ENCODE assay signal across 10 cellular contexts in genomic region chr2:68776124-68776523, GRCh38. TPM values are rescaled to one million over a fixed set of nuclear protein-coding genes. Genes with fewer than 3 reads are reported as not detected.
DNase-seq lines count a peak whose midpoint lies in the region; ATAC-seq and FAIRE-seq lines count a peak whose summit lies in the region.
"Had no signal": no experiment of that assay in that cellular context is flagged by ENCODE, and none has a peak within 500 bp of the region (broad histone marks: within the 10 kb centered on the region; RNA-seq: fewer than 3 reads in every experiment).

No MANE protein-coding gene starts in this region.

- FAIRE-seq in frontal cortex (lab: Jason Lieb, UNC): no peak

- no peaks in the 10 kb centered on the region for H3K9me3 ChIP-seq in BLaER1 treated with 17β-estradiol and CSF1 and Interleukin-3, amounts not matched to agents 10 nM and 100 nM (replicated peaks in 1 of 11)
- H3K9me3 ChIP-seq in mononuclear cell (ENCODE audit: low read depth, low read length): no peaks in the 10 kb centered on the region
- H3K9me3 ChIP-seq: adrenal gland had no signal

- DNase-seq in frontal cortex (ENCODE audit: low spot score in 2 of 2) (no peak), AG08396 (ENCODE audit: low spot score) (no peak)
- DNase-seq: adrenal gland, NCI-H187 treated with DMSO at 0.1 percent for 48 hours had no signal

- ATAC-seq in GM19351 (IDR thresholded peaks at IDR 0.05; ENCODE audit: unreplicated experiment) (peak; percentile 29), GM18907 (IDR thresholded peaks at IDR 0.05; ENCODE audit: unreplicated experiment) (no peak), GM18868 (IDR thresholded peaks at IDR 0.05; ENCODE audit: unreplicated experiment) (no peak)
- ATAC-seq in activated T-helper 17 cell treated with anti-CD3 and anti-CD28 coated beads, Interleukin-2, amount 50 U/mL, for 72 hours (replicated peaks): no peak

- peak overlapping the region; percentile 62 to 83 (median 77); a peak in 21 of 22 replicates for H3K9ac ChIP-seq in BLaER1 treated with 17β-estradiol and CSF1 and Interleukin-3, amounts not matched to agents 10 nM and 100 nM

- peaks cover 58 to 97% (median 88%) of the 10 kb centered on the region in 10 experiments for H3K4me1 ChIP-seq in BLaER1 treated with 17β-estradiol and CSF1 and Interleukin-3, amounts not matched to agents 10 nM and 100 nM
- peaks cover 86% of the 10 kb centered on the region for H3K4me1 ChIP-seq in mononuclear cell (ENCODE audit: insufficient read depth, low read length)

- H3K36me3 ChIP-seq in BLaER1 treated with 17β-estradiol and CSF1 and Interleukin-3, amounts not matched to agents 10 nM and 100 nM: peaks cover 43 to 75% (median 55%) of the 10 kb centered on the region in 11 experiments
- H3K36me3 ChIP-seq: adrenal gland had no signal

- no peaks in the 10 kb centered on the region for H3K27me3 ChIP-seq in BLaER1 treated with 17β-estradiol and CSF1 and Interleukin-3, amounts not matched to agents 10 nM and 100 nM
- no peaks in the 10 kb centered on the region for H3K27me3 ChIP-seq in mononuclear cell (ENCODE audit: insufficient read depth, low read length)
- H3K27me3 ChIP-seq: adrenal gland had no signal

- H3K4me1 Mint-ChIP-seq in activated T-helper 17 cell treated with anti-CD3 and anti-CD28 coated beads, Interleukin-2, amount 50 U/mL, for 72 hours: peaks cover 63% of the 10 kb centered on the region

- H3K4me3 Mint-ChIP-seq in activated T-helper 17 cell treated with anti-CD3 and anti-CD28 coated beads, Interleukin-2, amount 50 U/mL, for 72 hours: peak overlapping the region; percentile 88

- no peaks in the 10 kb centered on the region for H3K27me3 Mint-ChIP-seq in activated T-helper 17 cell treated with anti-CD3 and anti-CD28 coated beads, Interleukin-2, amount 50 U/mL, for 72 hours

- H3K4me2 ChIP-seq in BLaER1 treated with 17β-estradiol and CSF1 and Interleukin-3, amounts not matched to agents 10 nM and 100 nM: peak overlapping the region; percentile 85 to 99 (median 96)

- H4K20me1 ChIP-seq in BLaER1 treated with 17β-estradiol and CSF1 and Interleukin-3, amounts not matched to agents 10 nM and 100 nM: peaks cover 0 to 4% (median 0%) of the 10 kb centered on the region in 11 experiments; a peak in 2 of 22 replicates

- H3K9me3 Mint-ChIP-seq in activated T-helper 17 cell treated with anti-CD3 and anti-CD28 coated beads, Interleukin-2, amount 50 U/mL, for 72 hours: no peaks in the 10 kb centered on the region

- peak overlapping the region; percentile 68 to 97 (median 86) for H3K27ac ChIP-seq in BLaER1 treated with 17β-estradiol and CSF1 and Interleukin-3, amounts not matched to agents 10 nM and 100 nM

- peaks cover 58% of the 10 kb centered on the region for H3K36me3 Mint-ChIP-seq in activated T-helper 17 cell treated with anti-CD3 and anti-CD28 coated beads, Interleukin-2, amount 50 U/mL, for 72 hours (ENCODE audit: low read depth)

- peak overlapping the region; percentile 30 to 68 (median 58); a peak in 18 of 20 replicates for H3K4me3 ChIP-seq in BLaER1 treated with 17β-estradiol and CSF1 and Interleukin-3, amounts not matched to agents 10 nM and 100 nM
- peak overlapping the region; percentile 61 for H3K4me3 ChIP-seq in mononuclear cell (ENCODE audit: low read length)

- peak overlapping the region; percentile 82 for H3K27ac Mint-ChIP-seq in activated T-helper 17 cell treated with anti-CD3 and anti-CD28 coated beads, Interleukin-2, amount 50 U/mL, for 72 hours

RNA-seq across cellular contexts. Expression of gene ARHGAP25, which starts 41.5 kb away (rescaled TPM):
- total RNA-seq in activated T-helper 17 cell treated with anti-CD3 and anti-CD28 coated beads, Interleukin-2, amount 50 U/mL, for 72 hours: 10 to 100 TPM; 54.0 to 95.9 TPM
- total RNA-seq in mononuclear cell: 28.2 TPM
- 1.2 TPM for total RNA-seq in frontal cortex

Comparison
In these comparisons a context has a peak if more than half of its experiments do, and no peak if none do; other contexts are left out.
1. RNA of gene ARHGAP25, which starts 41.5 kb away (total RNA-seq): 54.0 to 95.9 TPM in activated T-helper 17 cell treated with anti-CD3 and anti-CD28 coated beads, Interleukin-2, amount 50 U/mL, for 72 hours and 28.2 TPM in mononuclear cell (single experiment); 1.2 TPM in frontal cortex (single experiment); every median in the first group is over 10 times any median in the second.